Comparison of ENCODE assay signal across 17 cellular contexts in genomic region chr7:50538478-50538877, GRCh38. TPM values are rescaled to one million over a fixed set of nuclear protein-coding genes. Genes with fewer than 3 reads are reported as not detected.
DNase-seq lines count a peak whose midpoint lies in the region; ATAC-seq and TF ChIP-seq lines count a peak whose summit lies in the region.
"Had no signal": no experiment of that assay in that cellular context is flagged by ENCODE, and none has a peak within 500 bp of the region (broad histone marks: within the 10 kb centered on the region; RNA-seq: fewer than 3 reads in every experiment).

No MANE protein-coding gene starts in this region.

- H3K4me1 ChIP-seq in hepatocyte (ENCODE audit: insufficient read depth), result peaks cover 10% of the 10 kb centered on the region
- H3K4me1 ChIP-seq in MM.1S (ENCODE audit: low read length), result no peaks in the 10 kb centered on the region
- H3K4me1 ChIP-seq in tibial nerve, result no peaks in the 10 kb centered on the region
- H3K4me1 ChIP-seq: HAP-1 had no signal

- H3K36me3 ChIP-seq in WERI-Rb-1 (no peaks in the 10 kb centered on the region), hepatocyte (replicated peaks; ENCODE audit: insufficient read depth, low read depth) (no peaks in the 10 kb centered on the region), MM.1S (replicated peaks; ENCODE audit: insufficient read depth, low read length) (no peaks in the 10 kb centered on the region), tibial nerve (no peaks in the 10 kb centered on the region)
- H3K36me3 ChIP-seq: HAP-1 had no signal

- H3K4me3 ChIP-seq in WERI-Rb-1 (ENCODE audit: low read depth, low read length), result no peak overlapping the region
- no peak overlapping the region for H3K4me3 ChIP-seq in hepatocyte
- H3K4me3 ChIP-seq in MM.1S (ENCODE audit: low read length), result no peak overlapping the region
- H3K4me3 ChIP-seq in tibial nerve, result no peak overlapping the region
- H3K4me3 ChIP-seq: HAP-1 had no signal

- no peak for TF ChIP-seq POLR2A in tibial nerve (IDR thresholded peaks at IDR 0.05)

- peaks cover 20% of the 10 kb centered on the region for H3K27me3 Mint-ChIP-seq in stimulated activated memory B cell treated with anti-CD40 and anti-IgM and Interleukin-4, amounts not matched to agents 10 μg/mL and 1 μg/mL and 100 μg/mL, for 72 hours
- H3K27me3 Mint-ChIP-seq: CD8-positive, alpha-beta memory T cell had no signal

- no peak overlapping the region for H3K4me3 Mint-ChIP-seq in stimulated activated memory B cell treated with anti-CD40 and anti-IgM and Interleukin-4, amounts not matched to agents 10 μg/mL and 1 μg/mL and 100 μg/mL, for 72 hours
- H3K4me3 Mint-ChIP-seq: CD4-positive, CD25-positive, alpha-beta regulatory T cell; CD8-positive, alpha-beta memory T cell had no signal

- no peaks in the 10 kb centered on the region for H3K27me3 ChIP-seq in WERI-Rb-1 (ENCODE audit: insufficient read depth, low read depth, severe bottlenecking)
- H3K27me3 ChIP-seq in hepatocyte, result no peaks in the 10 kb centered on the region
- H3K27me3 ChIP-seq in MM.1S (replicated peaks; ENCODE audit: insufficient read depth, low read length), result no peaks in the 10 kb centered on the region
- H3K27me3 ChIP-seq in tibial nerve, result no peaks in the 10 kb centered on the region
- H3K27me3 ChIP-seq: BE2C had no signal

- H3K27ac Mint-ChIP-seq in stimulated activated memory B cell treated with anti-CD40 and anti-IgM and Interleukin-4, amounts not matched to agents 10 μg/mL and 1 μg/mL and 100 μg/mL, for 72 hours, result no peak overlapping the region
- H3K27ac Mint-ChIP-seq: CD8-positive, alpha-beta memory T cell had no signal

- H3K9me3 ChIP-seq in WERI-Rb-1 (ENCODE audit: severe bottlenecking) (no peaks in the 10 kb centered on the region), hepatocyte (ENCODE audit: low read depth) (no peaks in the 10 kb centered on the region), MM.1S (replicated peaks; ENCODE audit: insufficient read depth, low read length) (no peaks in the 10 kb centered on the region), tibial nerve (no peaks in the 10 kb centered on the region)
- H3K9me3 ChIP-seq: BE2C, HAP-1 had no signal

- no peak overlapping the region for H3K9ac ChIP-seq in MM.1S (ENCODE audit: low read length)

- H3K9me2 ChIP-seq in hepatocyte (replicated peaks; ENCODE audit: insufficient read depth), result no peaks in the 10 kb centered on the region
- no peaks in the 10 kb centered on the region for H3K9me2 ChIP-seq in MM.1S (replicated peaks; ENCODE audit: insufficient read depth, low read length)

- H3K9me3 Mint-ChIP-seq in stimulated activated memory B cell treated with anti-CD40 and anti-IgM and Interleukin-4, amounts not matched to agents 10 μg/mL and 1 μg/mL and 100 μg/mL, for 72 hours, result no peaks in the 10 kb centered on the region
- H3K9me3 Mint-ChIP-seq: CD4-positive, CD25-positive, alpha-beta regulatory T cell; CD8-positive, alpha-beta memory T cell had no signal

- H2AFZ ChIP-seq in hepatocyte (no peak overlapping the region), MM.1S (ENCODE audit: low read length) (no peak overlapping the region)

- H4K20me1 ChIP-seq in hepatocyte (ENCODE audit: insufficient read depth, poor library complexity, severe bottlenecking) (no peaks in the 10 kb centered on the region), MM.1S (ENCODE audit: insufficient read depth, low read length) (no peaks in the 10 kb centered on the region)

- H3K4me1 Mint-ChIP-seq in stimulated activated memory B cell treated with anti-CD40 and anti-IgM and Interleukin-4, amounts not matched to agents 10 μg/mL and 1 μg/mL and 100 μg/mL, for 72 hours, result peaks cover 6% of the 10 kb centered on the region
- H3K4me1 Mint-ChIP-seq: CD8-positive, alpha-beta memory T cell had no signal

- no peaks in the 10 kb centered on the region for H3K36me3 Mint-ChIP-seq in stimulated activated memory B cell treated with anti-CD40 and anti-IgM and Interleukin-4, amounts not matched to agents 10 μg/mL and 1 μg/mL and 100 μg/mL, for 72 hours
- H3K36me3 Mint-ChIP-seq: CD4-positive, CD25-positive, alpha-beta regulatory T cell; CD8-positive, alpha-beta memory T cell had no signal

- no peak for TF ChIP-seq EP300 in tibial nerve (IDR thresholded peaks at IDR 0.05)

- TF ChIP-seq CTCF in WERI-Rb-1 (IDR thresholded peaks at IDR 0.05; ENCODE audit: low read depth, low read length), result no peak
- no peak for TF ChIP-seq CTCF in hepatocyte (IDR thresholded peaks at IDR 0.05; ENCODE audit: poor library complexity)
- TF ChIP-seq CTCF in MM.1S (IDR thresholded peaks at IDR 0.05; ENCODE audit: low read length), result no peak
- TF ChIP-seq CTCF in tibial nerve (IDR thresholded peaks at IDR 0.05), result no peak

- H3K4me2 ChIP-seq in hepatocyte, result no peak overlapping the region
- H3K4me2 ChIP-seq in MM.1S (ENCODE audit: low read depth, low read length), result no peak overlapping the region

- peak; percentile 0 for DNase-seq in Daoy (ENCODE audit: low read depth)
- DNase-seq in WERI-Rb-1, result no peak
- DNase-seq in hepatocyte (ENCODE audit: low spot score), result peak; percentile 2
- no peak for DNase-seq in MM.1S
- no peak for DNase-seq in tibial nerve (ENCODE audit: low spot score in 2 of 2)
- DNase-seq: ACHN; BE2C; C1 segment of cervical spinal cord; CD4-positive, CD25-positive, alpha-beta regulatory T cell; CD8-positive, alpha-beta memory T cell; COR-L47; DMS 273 treated with DMSO at 0.1 percent for 48 hours; DMS53; DND-41 had no signal

- H3F3A ChIP-seq in MM.1S (ENCODE audit: insufficient read depth, low read length), result no peaks in the 10 kb centered on the region

- H3K27ac ChIP-seq in WERI-Rb-1, result peak overlapping the region; percentile 47; the same call in 1 of the 2 replicates
- no peak overlapping the region for H3K27ac ChIP-seq in hepatocyte
- no peak overlapping the region for H3K27ac ChIP-seq in MM.1S (ENCODE audit: low read length)
- no peak overlapping the region for H3K27ac ChIP-seq in tibial nerve

- WGBS in hepatocyte (ENCODE audit: low lambda C conversion rate, missing lambda C conversion rate), result 95% methylated on average over 4 of the region's 4 CpGs
- WGBS in tibial nerve, 2 donors, result 86 to 96% methylated on average over 4 of the region's 4 CpGs

- ATAC-seq in stimulated activated memory B cell treated with anti-CD40 and anti-IgM and Interleukin-4, amounts not matched to agents 10 μg/mL and 1 μg/mL and 100 μg/mL, for 72 hours, result peak; percentile 5

- H3K79me2 ChIP-seq in hepatocyte (no peaks in the 10 kb centered on the region), MM.1S (ENCODE audit: low read length) (no peaks in the 10 kb centered on the region)

RNA-seq across cellular contexts. Expression of gene DDC, which starts 26.7 kb away (rescaled TPM):
- total RNA-seq in Daoy (2014; rRNA removed; shearing (Covaris generic)), result not detected in 2 replicates
- total RNA-seq in hepatocyte (56.1 and 58.0 TPM in 2 replicates), tibial nerve (under 1 TPM in 1 of 4 donors, not detected in 3; 0.66 TPM)
- polyA plus RNA-seq in hepatocyte, result 37.8 and 42.4 TPM in 2 replicates
- total RNA-seq: CD4-positive, CD25-positive, alpha-beta regulatory T cell; CD8-positive, alpha-beta memory T cell; H1 had no signal
- polyA plus RNA-seq: CD4-positive, CD25-positive, alpha-beta regulatory T cell; CD8-positive, alpha-beta memory T cell had no signal

Comparison
In these comparisons a context has a peak if more than half of its experiments do, and no peak if none do; other contexts are left out.
1. DNase-seq: peak in Daoy (single experiment) and hepatocyte (single experiment); none in WERI-Rb-1 (single experiment), MM.1S (single experiment) and tibial nerve (0 of 2).
2. RNA of gene DDC, which starts 26.7 kb away (total RNA-seq): 56.1 to 58.0 TPM in hepatocyte; not detected in Daoy and 0.66 TPM in tibial nerve; every median in the first group is over 10 times any median in the second.